In genomic region chr3:53554559-53555511, GRCh38 we compare ENCODE assay signal across 1 cellular context.
A peak's percentile ranks its signal among the peaks of the same experiment; 100 is the strongest.
TF ChIP-seq lines count a peak whose summit lies in the region.

No MANE protein-coding gene starts in this region.

TF ChIP-seq in GM12878, 131 proteins besides CTCF, POLR2A, EP300 and RAD21 (continued from another document and continues in another):
- TF ChIP-seq BCL3 (IDR thresholded peaks at IDR 0.05; ENCODE audit: borderline replicate concordance, insufficient read depth, low read depth, low read length, poor library complexity, severe bottlenecking) (no peak), RFX5 (IDR thresholded peaks at IDR 0.05; ENCODE audit: low read depth, low read length) (no peak), NR2F1 (conservative IDR thresholded peaks at IDR 0.05) (peak; percentile 94), KAT2A (conservative IDR thresholded peaks at IDR 0.05; ENCODE audit: control insufficient read depth, low read depth, low read length) (no peak), USF2 (IDR thresholded peaks at IDR 0.05; ENCODE audit: borderline replicate concordance, low read depth, low read length) (no peak), FOXK2 (IDR thresholded peaks at IDR 0.05) (no peak), STAT3 (IDR thresholded peaks at IDR 0.05; ENCODE audit: low read depth, low read length) (no peak), IKZF1 (conservative IDR thresholded peaks at IDR 0.05) (peak; percentile 79), PBX3 (IDR thresholded peaks at IDR 0.05; ENCODE audit: insufficient replicate concordance, low read depth, low read length) (no peak), ZSCAN29 (IDR thresholded peaks at IDR 0.05) (no peak), ZNF622 (IDR thresholded peaks at IDR 0.05) (no peak), SMAD1 (IDR thresholded peaks at IDR 0.05; ENCODE audit: low read depth, partially characterized antibody) (no peak), BHLHE40 (IDR thresholded peaks at IDR 0.05; ENCODE audit: borderline replicate concordance in 1 of 2, low read depth in 2 of 2, low read length in 1 of 2) (peak; percentile 73 to 78), IRF4 (IDR thresholded peaks at IDR 0.05; ENCODE audit: low read depth, low read length) (peak; percentile 62; the same call in 1 of the 2 replicates), GATAD2B (conservative IDR thresholded peaks at IDR 0.05; ENCODE audit: low read depth) (0 out of 2 replicates have a peak, but pooled peaks have one; percentile 27), NFYA (IDR thresholded peaks at IDR 0.05; ENCODE audit: borderline replicate concordance, low read depth, low read length) (no peak), CBX3 (IDR thresholded peaks at IDR 0.05; ENCODE audit: borderline replicate concordance, low read depth) (no peak), YBX1 (IDR thresholded peaks at IDR 0.05) (no peak), SUZ12 (IDR thresholded peaks at IDR 0.05; ENCODE audit: unreplicated experiment) (no peak), NFXL1 (IDR thresholded peaks at IDR 0.05; ENCODE audit: borderline replicate concordance) (no peak), PML (IDR thresholded peaks at IDR 0.05; ENCODE audit: low read length) (no peak), ZZZ3 (IDR thresholded peaks at IDR 0.05; ENCODE audit: control insufficient read depth, insufficient read length, low read depth) (no peak), MEF2B (IDR thresholded peaks at IDR 0.05; ENCODE audit: partially characterized antibody, poor library complexity, severe bottlenecking) (peak; percentile 90), JUND (IDR thresholded peaks at IDR 0.05; ENCODE audit: low read depth, low read length) (no peak), MEF2A (IDR thresholded peaks at IDR 0.05; ENCODE audit: insufficient read depth, low read depth, low read length) (no peak; the same call in 1 of the 2 replicates), MTA2 (IDR thresholded peaks at IDR 0.05; ENCODE audit: low read depth) (no peak; the same call in 1 of the 2 replicates), CHD1 (IDR thresholded peaks at IDR 0.05; ENCODE audit: low read depth, low read length) (no peak), MTA3 (IDR thresholded peaks at IDR 0.05; ENCODE audit: borderline replicate concordance, low read length) (no peak), LARP7 (IDR thresholded peaks at IDR 0.05) (no peak), ATF2 (IDR thresholded peaks at IDR 0.05; ENCODE audit: low read length) (peak; percentile 40; the same call in 1 of the 2 replicates), HCFC1 (IDR thresholded peaks at IDR 0.05; ENCODE audit: low read length) (no peak), POU2F2 (IDR thresholded peaks at IDR 0.05; ENCODE audit: borderline replicate concordance, low read depth, low read length) (peak; percentile 82), TAF1 (IDR thresholded peaks at IDR 0.05; ENCODE audit: borderline replicate concordance, low read depth, low read length) (no peak), MYB (IDR thresholded peaks at IDR 0.05; ENCODE audit: borderline replicate concordance, low read depth, low read length) (no peak), SMARCA5 (IDR thresholded peaks at IDR 0.05) (no peak), SIX5 (IDR thresholded peaks at IDR 0.05; ENCODE audit: low read depth, low read length, severe bottlenecking) (no peak), TCF12 (IDR thresholded peaks at IDR 0.05; ENCODE audit: low read depth, low read length) (no peak), CUX1 (IDR thresholded peaks at IDR 0.05; ENCODE audit: insufficient replicate concordance, low read depth, low read length) (peak; percentile 25), CHD2 (IDR thresholded peaks at IDR 0.05; ENCODE audit: borderline replicate concordance, low read depth, low read length) (0 out of 2 replicates have a peak, but pooled peaks have one; percentile 12), TARDBP (IDR thresholded peaks at IDR 0.05; ENCODE audit: borderline replicate concordance) (no peak), SIN3A (IDR thresholded peaks at IDR 0.05; ENCODE audit: low read depth, low read length) (no peak)
- TF ChIP-seq, protein P1, sequence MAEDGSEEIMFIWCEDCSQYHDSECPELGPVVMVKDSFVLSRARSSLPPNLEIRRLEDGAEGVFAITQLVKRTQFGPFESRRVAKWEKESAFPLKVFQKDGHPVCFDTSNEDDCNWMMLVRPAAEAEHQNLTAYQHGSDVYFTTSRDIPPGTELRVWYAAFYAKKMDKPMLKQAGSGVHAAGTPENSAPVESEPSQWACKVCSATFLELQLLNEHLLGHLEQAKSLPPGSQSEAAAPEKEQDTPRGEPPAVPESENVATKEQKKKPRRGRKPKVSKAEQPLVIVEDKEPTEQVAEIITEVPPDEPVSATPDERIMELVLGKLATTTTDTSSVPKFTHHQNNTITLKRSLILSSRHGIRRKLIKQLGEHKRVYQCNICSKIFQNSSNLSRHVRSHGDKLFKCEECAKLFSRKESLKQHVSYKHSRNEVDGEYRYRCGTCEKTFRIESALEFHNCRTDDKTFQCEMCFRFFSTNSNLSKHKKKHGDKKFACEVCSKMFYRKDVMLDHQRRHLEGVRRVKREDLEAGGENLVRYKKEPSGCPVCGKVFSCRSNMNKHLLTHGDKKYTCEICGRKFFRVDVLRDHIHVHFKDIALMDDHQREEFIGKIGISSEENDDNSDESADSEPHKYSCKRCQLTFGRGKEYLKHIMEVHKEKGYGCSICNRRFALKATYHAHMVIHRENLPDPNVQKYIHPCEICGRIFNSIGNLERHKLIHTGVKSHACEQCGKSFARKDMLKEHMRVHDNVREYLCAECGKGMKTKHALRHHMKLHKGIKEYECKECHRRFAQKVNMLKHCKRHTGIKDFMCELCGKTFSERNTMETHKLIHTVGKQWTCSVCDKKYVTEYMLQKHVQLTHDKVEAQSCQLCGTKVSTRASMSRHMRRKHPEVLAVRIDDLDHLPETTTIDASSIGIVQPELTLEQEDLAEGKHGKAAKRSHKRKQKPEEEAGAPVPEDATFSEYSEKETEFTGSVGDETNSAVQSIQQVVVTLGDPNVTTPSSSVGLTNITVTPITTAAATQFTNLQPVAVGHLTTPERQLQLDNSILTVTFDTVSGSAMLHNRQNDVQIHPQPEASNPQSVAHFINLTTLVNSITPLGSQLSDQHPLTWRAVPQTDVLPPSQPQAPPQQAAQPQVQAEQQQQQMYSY (CRISPR knock-in tag; IDR thresholded peaks at IDR 0.05): no peak
- TF ChIP-seq, protein P2, sequence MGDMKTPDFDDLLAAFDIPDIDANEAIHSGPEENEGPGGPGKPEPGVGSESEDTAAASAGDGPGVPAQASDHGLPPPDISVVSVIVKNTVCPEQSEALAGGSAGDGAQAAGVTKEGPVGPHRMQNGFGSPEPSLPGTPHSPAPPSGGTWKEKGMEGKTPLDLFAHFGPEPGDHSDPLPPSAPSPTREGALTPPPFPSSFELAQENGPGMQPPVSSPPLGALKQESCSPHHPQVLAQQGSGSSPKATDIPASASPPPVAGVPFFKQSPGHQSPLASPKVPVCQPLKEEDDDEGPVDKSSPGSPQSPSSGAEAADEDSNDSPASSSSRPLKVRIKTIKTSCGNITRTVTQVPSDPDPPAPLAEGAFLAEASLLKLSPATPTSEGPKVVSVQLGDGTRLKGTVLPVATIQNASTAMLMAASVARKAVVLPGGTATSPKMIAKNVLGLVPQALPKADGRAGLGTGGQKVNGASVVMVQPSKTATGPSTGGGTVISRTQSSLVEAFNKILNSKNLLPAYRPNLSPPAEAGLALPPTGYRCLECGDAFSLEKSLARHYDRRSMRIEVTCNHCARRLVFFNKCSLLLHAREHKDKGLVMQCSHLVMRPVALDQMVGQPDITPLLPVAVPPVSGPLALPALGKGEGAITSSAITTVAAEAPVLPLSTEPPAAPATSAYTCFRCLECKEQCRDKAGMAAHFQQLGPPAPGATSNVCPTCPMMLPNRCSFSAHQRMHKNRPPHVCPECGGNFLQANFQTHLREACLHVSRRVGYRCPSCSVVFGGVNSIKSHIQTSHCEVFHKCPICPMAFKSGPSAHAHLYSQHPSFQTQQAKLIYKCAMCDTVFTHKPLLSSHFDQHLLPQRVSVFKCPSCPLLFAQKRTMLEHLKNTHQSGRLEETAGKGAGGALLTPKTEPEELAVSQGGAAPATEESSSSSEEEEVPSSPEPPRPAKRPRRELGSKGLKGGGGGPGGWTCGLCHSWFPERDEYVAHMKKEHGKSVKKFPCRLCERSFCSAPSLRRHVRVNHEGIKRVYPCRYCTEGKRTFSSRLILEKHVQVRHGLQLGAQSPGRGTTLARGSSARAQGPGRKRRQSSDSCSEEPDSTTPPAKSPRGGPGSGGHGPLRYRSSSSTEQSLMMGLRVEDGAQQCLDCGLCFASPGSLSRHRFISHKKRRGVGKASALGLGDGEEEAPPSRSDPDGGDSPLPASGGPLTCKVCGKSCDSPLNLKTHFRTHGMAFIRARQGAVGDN (IDR thresholded peaks at IDR 0.05): 0 out of 2 replicates have a peak, but pooled peaks have one; percentile 35
- TF ChIP-seq, protein P3, sequence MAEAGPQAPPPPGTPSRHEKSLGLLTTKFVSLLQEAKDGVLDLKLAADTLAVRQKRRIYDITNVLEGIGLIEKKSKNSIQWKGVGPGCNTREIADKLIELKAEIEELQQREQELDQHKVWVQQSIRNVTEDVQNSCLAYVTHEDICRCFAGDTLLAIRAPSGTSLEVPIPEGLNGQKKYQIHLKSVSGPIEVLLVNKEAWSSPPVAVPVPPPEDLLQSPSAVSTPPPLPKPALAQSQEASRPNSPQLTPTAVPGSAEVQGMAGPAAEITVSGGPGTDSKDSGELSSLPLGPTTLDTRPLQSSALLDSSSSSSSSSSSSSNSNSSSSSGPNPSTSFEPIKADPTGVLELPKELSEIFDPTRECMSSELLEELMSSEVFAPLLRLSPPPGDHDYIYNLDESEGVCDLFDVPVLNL (IDR thresholded peaks at IDR 0.05; ENCODE audit: low read depth, low read length): no peak
